ENCODE assay signal across 13 cellular contexts in the genomic region with DNA sequence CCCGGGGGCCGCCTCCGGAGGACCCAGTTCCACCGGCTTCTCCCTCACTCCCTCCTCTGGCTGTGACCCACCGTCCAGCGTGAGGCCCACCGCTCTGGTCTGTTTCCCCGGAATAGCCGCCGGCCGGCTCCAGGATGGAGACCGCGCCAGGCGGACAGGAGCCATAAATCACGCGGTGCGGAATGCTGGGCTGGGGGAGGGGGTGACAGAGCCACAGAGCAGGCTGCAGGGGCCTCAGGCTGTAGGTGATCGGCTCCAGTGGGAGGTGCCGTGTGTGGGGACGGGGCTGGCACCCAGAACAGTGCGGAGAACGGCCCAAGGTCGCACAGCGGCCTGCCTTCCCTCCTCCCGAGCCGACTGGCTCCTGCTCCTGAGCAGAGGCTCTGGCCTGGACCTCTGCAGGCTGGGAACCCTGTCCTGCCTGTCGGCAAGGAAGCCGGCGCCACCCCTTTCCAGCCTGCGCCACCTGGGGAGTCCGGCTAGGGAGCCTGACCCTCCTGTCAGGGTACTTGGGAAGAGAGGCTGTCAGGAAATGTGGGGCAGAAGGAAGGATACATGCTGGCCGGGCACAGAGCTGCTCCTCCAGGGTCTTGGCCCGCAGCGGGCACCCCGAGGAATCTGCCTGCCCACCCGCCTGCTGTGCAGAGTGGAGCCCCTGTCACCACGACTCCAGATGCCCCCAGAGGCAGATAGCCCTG. TPM values are rescaled to one million over a fixed set of nuclear protein-coding genes. Genes with fewer than 3 reads are reported as not detected.
DNase-seq lines count a peak whose midpoint lies in the region; ATAC-seq and TF ChIP-seq lines count a peak whose summit lies in the region.
"Had no signal": no experiment of that assay in that cellular context is flagged by ENCODE, and none has a peak within 500 bp of the region (broad histone marks: within the 10 kb centered on the region; RNA-seq: fewer than 3 reads in every experiment).

No MANE protein-coding gene starts in this region.

- peaks cover 6% of the 10 kb centered on the region for H3K4me1 Mint-ChIP-seq in activated naive CD8-positive, alpha-beta T cell treated with anti-CD3 and anti-CD28 coated beads for 36 hours

- no peak overlapping the region for H3K9ac ChIP-seq in parathyroid adenoma

- 76 to 77% methylated on average over 6 to 37 of the region's 37 CpGs for WGBS in upper lobe of left lung, 2 donors

- H3K4me3 ChIP-seq in parathyroid adenoma (ENCODE audit: low read depth, low read length): no peak overlapping the region
- peak overlapping the region in 1 of 4 donors; percentile 28 for H3K4me3 ChIP-seq in upper lobe of left lung
- H3K4me3 ChIP-seq: mucosa of descending colon, right lobe of liver had no signal

- H3K36me3 ChIP-seq in parathyroid adenoma (ENCODE audit: control insufficient read depth, insufficient read depth, low read length): no peaks in the 10 kb centered on the region
- H3K36me3 ChIP-seq in upper lobe of left lung: peaks cover 10 to 61% (median 30%) of the 10 kb centered on the region in 4 donors

- no peaks in the 10 kb centered on the region for H3K27me3 Mint-ChIP-seq in activated naive CD8-positive, alpha-beta T cell treated with anti-CD3 and anti-CD28 coated beads for 36 hours

- no peak for TF ChIP-seq POLR2A in upper lobe of left lung (IDR thresholded peaks at IDR 0.05)

- no peaks in the 10 kb centered on the region for H3K9me3 Mint-ChIP-seq in activated naive CD8-positive, alpha-beta T cell treated with anti-CD3 and anti-CD28 coated beads for 36 hours

- ATAC-seq in left ventricle myocardium superior (peak; percentile 58), upper lobe of left lung (ENCODE audit: low FRiP score in 2 of 2) (no peak)

- H3K4me2 ChIP-seq in parathyroid adenoma (ENCODE audit: low read length): no peak overlapping the region

- no peaks in the 10 kb centered on the region for H3K36me3 Mint-ChIP-seq in activated naive CD8-positive, alpha-beta T cell treated with anti-CD3 and anti-CD28 coated beads for 36 hours

- H3K27me3 ChIP-seq in parathyroid adenoma (ENCODE audit: control insufficient read depth, insufficient read depth, low read length) (no peaks in the 10 kb centered on the region), upper lobe of left lung (no peaks in the 10 kb centered on the region)
- H3K27me3 ChIP-seq: right lobe of liver had no signal

- intact Hi-C loops in left ventricle myocardium superior (cut with micrococcal nuclease): no loop called here

- H3K4me1 ChIP-seq in parathyroid adenoma (no peaks in the 10 kb centered on the region), upper lobe of left lung (peaks cover 25 to 40% (median 36%) of the 10 kb centered on the region in 4 donors)

- no peak for TF ChIP-seq EP300 in upper lobe of left lung (IDR thresholded peaks at IDR 0.05)

- H3K27ac ChIP-seq in parathyroid adenoma (peak overlapping the region; percentile 4), upper lobe of left lung (peak overlapping the region; percentile 46 to 76 (median 54))

- H2AFZ ChIP-seq in parathyroid adenoma: no peak overlapping the region

- peaks cover 59% of the 10 kb centered on the region for H3K79me2 ChIP-seq in parathyroid adenoma

- peak; percentile 25 for DNase-seq in NCI-H2227 (lab: John Stamatoyannopoulos, UW; ENCODE audit: unreplicated experiment)
- DNase-seq in NCI-H2227 treated with DMSO at 0.1 percent for 48 hours (lab: John Stamatoyannopoulos, UW): no peak
- DNase-seq in left ventricle myocardium superior: peak; percentile 65
- peak in 1 of 2 donors; percentile 74 for DNase-seq in upper lobe of left lung
- DNase-seq in T-helper 9 cell: no peak
- no peak for DNase-seq in activated naive CD8-positive, alpha-beta T cell treated with anti-CD3 and anti-CD28 coated beads for 36 hours
- no peak for DNase-seq in stimulated activated CD8-positive, alpha-beta memory T cell treated with anti-CD3 and anti-CD28 coated beads, Interleukin-4, amount 100 ng/mL, for 48 hours
- DNase-seq: activated effector memory CD4-positive, alpha-beta T cell treated with anti-CD3 and anti-CD28 coated beads, Interleukin-2, amount 50 U/mL, for 16 hours; mucosa of descending colon; NCI-H1105; NCI-H446 treated with DMSO at 0.1 percent for 48 hours had no signal

- no peak overlapping the region for H3K27ac Mint-ChIP-seq in activated naive CD8-positive, alpha-beta T cell treated with anti-CD3 and anti-CD28 coated beads for 36 hours

- no peak for TF ChIP-seq CTCF in parathyroid adenoma (IDR thresholded peaks at IDR 0.05)
- TF ChIP-seq CTCF in upper lobe of left lung (IDR thresholded peaks at IDR 0.05): no peak

- H3K9me3 ChIP-seq in parathyroid adenoma (ENCODE audit: control insufficient read depth, low read length): no peaks in the 10 kb centered on the region
- no peaks in the 10 kb centered on the region for H3K9me3 ChIP-seq in upper lobe of left lung
- H3K9me3 ChIP-seq: mucosa of descending colon, right lobe of liver had no signal

- H3K4me3 Mint-ChIP-seq in activated naive CD8-positive, alpha-beta T cell treated with anti-CD3 and anti-CD28 coated beads for 36 hours: no peak overlapping the region

RNA-seq across cellular contexts. Expression of gene PIAS4, which starts 8.3 kb away (rescaled TPM):
- total RNA-seq in left ventricle myocardium superior (19.8 TPM), upper lobe of left lung (10 to 100 TPM; 13.7 to 53.4 (median 21.9) TPM)
- 10 to 100 TPM; 24.0 to 26.3 TPM for total RNA-seq in activated naive CD8-positive, alpha-beta T cell treated with anti-CD3 and anti-CD28 coated beads for 36 hours

RNA-seq across cellular contexts. Expression of gene EEF2, which starts 30.6 kb away (rescaled TPM):
- total RNA-seq in left ventricle myocardium superior (2,417 TPM), upper lobe of left lung (1,000 to 10,000 TPM; 1,167 to 2,562 (median 1,758) TPM)
- 1,000 to 10,000 TPM; 3,340 to 3,392 TPM for total RNA-seq in activated naive CD8-positive, alpha-beta T cell treated with anti-CD3 and anti-CD28 coated beads for 36 hours

RNA-seq across cellular contexts. Expression of gene DAPK3, which starts 45.0 kb away (rescaled TPM):
- total RNA-seq in left ventricle myocardium superior (68.5 TPM), upper lobe of left lung (100 to 1,000 TPM in 1 of 6 donors, 10 to 100 TPM in 5; 54.3 to 107 (median 80.6) TPM)
- 10 to 100 TPM; 31.6 to 32.2 TPM for total RNA-seq in activated naive CD8-positive, alpha-beta T cell treated with anti-CD3 and anti-CD28 coated beads for 36 hours

RNA-seq across cellular contexts. Expression of gene ZBTB7A, which starts 50.8 kb away (rescaled TPM):
- total RNA-seq in left ventricle myocardium superior (35.2 TPM), upper lobe of left lung (100 to 1,000 TPM in 1 of 6 donors, 10 to 100 TPM in 5; 54.1 to 131 (median 72.6) TPM)
- total RNA-seq in activated naive CD8-positive, alpha-beta T cell treated with anti-CD3 and anti-CD28 coated beads for 36 hours: 10 to 100 TPM; 34.9 to 35.9 TPM

Comparison
In these comparisons a context has a peak if more than half of its experiments do, and no peak if none do; other contexts are left out.
1. DNase-seq: peak in NCI-H2227 (single experiment) and left ventricle myocardium superior (single experiment); none in NCI-H2227 treated with DMSO at 0.1 percent for 48 hours (single experiment), T-helper 9 cell (single experiment), activated naive CD8-positive, alpha-beta T cell treated with anti-CD3 and anti-CD28 coated beads for 36 hours (single experiment) and stimulated activated CD8-positive, alpha-beta memory T cell treated with anti-CD3 and anti-CD28 coated beads, Interleukin-4, amount 100 ng/mL, for 48 hours (single experiment).